14 cellular contexts compared by ENCODE assay signal in genomic region chr4:140076307-140076706, GRCh38.
"Had no signal": no experiment of that assay in that cellular context is flagged by ENCODE, and none has a peak within 500 bp of the region (broad histone marks: within the 10 kb centered on the region; RNA-seq: fewer than 3 reads in every experiment).

No MANE protein-coding gene starts in this region.

- FAIRE-seq: frontal cortex had no signal

- ATAC-seq: heart left ventricle; mucosa of descending colon; naive thymus-derived CD8-positive, alpha-beta T cell; right cardiac atrium had no signal

- H3K9me3 Mint-ChIP-seq: naive thymus-derived CD8-positive, alpha-beta T cell had no signal

- H3K27me3 Mint-ChIP-seq: progenitor cell of endocrine pancreas had no signal

- H3K27ac ChIP-seq: colonic mucosa, heart left ventricle, transverse colon had no signal

- H3K36me3 Mint-ChIP-seq: naive thymus-derived CD8-positive, alpha-beta T cell had no signal

- H3K4me1 ChIP-seq: colonic mucosa had no signal

- DNase-seq: activated effector memory CD4-positive, alpha-beta T cell treated with anti-CD3 and anti-CD28 coated beads, Interleukin-2, amount 50 U/mL, for 16 hours; activated T-cell treated with anti-CD3 and anti-CD28 coated beads, Interleukin-2, amount 50 U/mL, for 1 hour; colonic mucosa; effector CD8-positive, alpha-beta T cell; heart left ventricle; mammary epithelial cell; mucosa of descending colon; naive thymus-derived CD8-positive, alpha-beta T cell; occipital lobe; substantia nigra; transverse colon had no signal

- H3K36me3 ChIP-seq: colonic mucosa, heart left ventricle, transverse colon had no signal

- H3K27me3 ChIP-seq: colonic mucosa, heart left ventricle, transverse colon had no signal

- H3K9me3 ChIP-seq: colonic mucosa, heart left ventricle, mucosa of descending colon, transverse colon had no signal

- H3K4me3 ChIP-seq: colonic mucosa, heart left ventricle, mucosa of descending colon, transverse colon had no signal
